ENCODE assay signal across 9 cellular contexts in genomic region chr5:130836729-130837660, GRCh38.
DNase-seq lines count a peak whose midpoint lies in the region; ATAC-seq and TF ChIP-seq lines count a peak whose summit lies in the region.
"Had no signal": no experiment of that assay in that cellular context is flagged by ENCODE, and none has a peak within 500 bp of the region (broad histone marks: within the 10 kb centered on the region; RNA-seq: fewer than 3 reads in every experiment).

No MANE protein-coding gene starts in this region.

- no peaks in the 10 kb centered on the region for H3K36me3 ChIP-seq in thymus (ENCODE audit: control insufficient read depth, insufficient read depth)
- H3K36me3 ChIP-seq: cardiac muscle cell had no signal

- H3K36me3 Mint-ChIP-seq in activated T-cell treated with anti-CD3 and anti-CD28 coated beads, Interleukin-2, amount 50 U/mL, for 72 hours (ENCODE audit: insufficient read depth in 2 of 2) = no peaks in the 10 kb centered on the region

- H3K4me1 ChIP-seq in thymus (ENCODE audit: control insufficient read depth, insufficient read depth, low read length) = no peaks in the 10 kb centered on the region

- no peak for ATAC-seq in activated T-cell treated with anti-CD3 and anti-CD28 coated beads, Interleukin-2, amount 50 U/mL, for 72 hours (replicated peaks in 1 of 2)
- peak; percentile 68 for ATAC-seq in HG03025 (IDR thresholded peaks at IDR 0.05; ENCODE audit: low FRiP score, unreplicated experiment)
- ATAC-seq in SK-N-SH treated with all-trans-retinoic acid at 6 μM for 48 hours = peak; percentile 81

- DNase-seq in activated T-cell treated with anti-CD3 and anti-CD28 coated beads, Interleukin-2, amount 50 U/mL, for 72 hours = no peak
- DNase-seq in activated T-cell treated with anti-CD3 and anti-CD28 coated beads for 4 hours = no peak
- DNase-seq in foreskin fibroblast = no peak
- no peak for DNase-seq in AG08395 (ENCODE audit: low spot score)
- no peak for DNase-seq in erythroblast (lab: John Stamatoyannopoulos, UW)

- peaks cover 17% of the 10 kb centered on the region for H3K4me1 Mint-ChIP-seq in activated T-cell treated with anti-CD3 and anti-CD28 coated beads, Interleukin-2, amount 50 U/mL, for 72 hours (ENCODE audit: low read depth)

- TF ChIP-seq POLR2A in erythroblast (IDR thresholded peaks at IDR 0.05; ENCODE audit: low read length) = no peak

- peak overlapping the region; percentile 80 to 89 for H3K4me3 Mint-ChIP-seq in activated T-cell treated with anti-CD3 and anti-CD28 coated beads, Interleukin-2, amount 50 U/mL, for 72 hours

- TF ChIP-seq CTCF in foreskin fibroblast (IDR thresholded peaks at IDR 0.05; ENCODE audit: low read depth, low read length) = no peak

- H3K27me3 ChIP-seq in thymus (ENCODE audit: control insufficient read depth, insufficient read depth) = no peaks in the 10 kb centered on the region
- H3K27me3 ChIP-seq: cardiac muscle cell had no signal

- H3K27me3 Mint-ChIP-seq in activated T-cell treated with anti-CD3 and anti-CD28 coated beads, Interleukin-2, amount 50 U/mL, for 72 hours (ENCODE audit: low read depth) = no peaks in the 10 kb centered on the region

- peak overlapping the region; percentile 15 to 39 for H3K4me3 ChIP-seq in foreskin fibroblast (ENCODE audit: low read depth in 1 of 2, low read length in 2 of 2)
- peak overlapping the region; percentile 4 for H3K4me3 ChIP-seq in thymus (ENCODE audit: low read length)
- H3K4me3 ChIP-seq: cardiac muscle cell had no signal

- H3K27ac ChIP-seq in thymus (ENCODE audit: low read depth) = no peak overlapping the region
- H3K27ac ChIP-seq: cardiac muscle cell had no signal

- H3K9me3 ChIP-seq in thymus (ENCODE audit: control insufficient read depth) = no peaks in the 10 kb centered on the region

- peaks cover 4% of the 10 kb centered on the region in 2 donors for H3K9me3 Mint-ChIP-seq in activated T-cell treated with anti-CD3 and anti-CD28 coated beads, Interleukin-2, amount 50 U/mL, for 72 hours

- peak overlapping the region; percentile 56 for H3K27ac Mint-ChIP-seq in activated T-cell treated with anti-CD3 and anti-CD28 coated beads, Interleukin-2, amount 50 U/mL, for 72 hours

- 50% methylated on average over 6 of the region's 6 CpGs for whole genome bisulfite sequencing in thymus

TF ChIP-seq in SK-N-SH treated with all-trans-retinoic acid at 6 μM for 48 hours, 23 proteins besides CTCF, POLR2A, EP300 and RAD21:
- TF ChIP-seq ZC3H10 (CRISPR knock-in tag; IDR thresholded peaks at IDR 0.05) (no peak), ZNF70 (CRISPR knock-in tag; IDR thresholded peaks at IDR 0.05) (no peak), CSRNP3 (CRISPR knock-in tag; IDR thresholded peaks at IDR 0.05) (no peak), ZFP3 (CRISPR knock-in tag; IDR thresholded peaks at IDR 0.05) (no peak), TSHZ2 (CRISPR knock-in tag; IDR thresholded peaks at IDR 0.05) (no peak), ESRRG (CRISPR knock-in tag; IDR thresholded peaks at IDR 0.05) (no peak), CREB5 (CRISPR knock-in tag; IDR thresholded peaks at IDR 0.05; ENCODE audit: low read depth) (no peak), TOX (CRISPR knock-in tag; IDR thresholded peaks at IDR 0.05; ENCODE audit: borderline replicate concordance) (no peak), ARNTL (CRISPR knock-in tag; IDR thresholded peaks at IDR 0.05; ENCODE audit: borderline replicate concordance, low read depth) (no peak), ZFP30 (CRISPR knock-in tag; IDR thresholded peaks at IDR 0.05) (no peak), ZNF8 (CRISPR knock-in tag; IDR thresholded peaks at IDR 0.05) (no peak), PATZ1 (CRISPR knock-in tag; IDR thresholded peaks at IDR 0.05; ENCODE audit: borderline replicate concordance) (no peak), GLIS3 (CRISPR knock-in tag; IDR thresholded peaks at IDR 0.05) (no peak), PPARA (CRISPR knock-in tag; IDR thresholded peaks at IDR 0.05; ENCODE audit: borderline replicate concordance) (no peak), ISL1 (CRISPR knock-in tag; IDR thresholded peaks at IDR 0.05) (no peak), CSDC2 (CRISPR knock-in tag; IDR thresholded peaks at IDR 0.05) (no peak), OSR1 (CRISPR knock-in tag; IDR thresholded peaks at IDR 0.05) (no peak), SNAI2 (CRISPR knock-in tag; IDR thresholded peaks at IDR 0.05) (no peak)

Comparison
In these comparisons a context has a peak if more than half of its experiments do, and no peak if none do; other contexts are left out.
1. ATAC-seq: peak in HG03025 (single experiment) and SK-N-SH treated with all-trans-retinoic acid at 6 μM for 48 hours (single experiment); none in activated T-cell treated with anti-CD3 and anti-CD28 coated beads, Interleukin-2, amount 50 U/mL, for 72 hours (0 of 2).